In genomic region chr1:245578751-245579150, GRCh38 we compare ENCODE assay signal across 14 cellular contexts.
DNase-seq lines count a peak whose midpoint lies in the region; TF ChIP-seq lines count a peak whose summit lies in the region.
"Had no signal": no experiment of that assay in that cellular context is flagged by ENCODE, and none has a peak within 500 bp of the region (broad histone marks: within the 10 kb centered on the region; RNA-seq: fewer than 3 reads in every experiment).

No MANE protein-coding gene starts in this region.

- H3K4me1 ChIP-seq in SJCRH30 (peaks cover 54% of the 10 kb centered on the region), tibial artery (no peaks in the 10 kb centered on the region)
- H3K4me1 ChIP-seq: HAP-1 had no signal

- H3K27ac ChIP-seq in SJCRH30 (peak overlapping the region; percentile 81), tibial artery (no peak overlapping the region)
- H3K27ac ChIP-seq: C4-2B had no signal

- H3K4me3 Mint-ChIP-seq in glutamatergic neuron (ENCODE audit: unreplicated experiment): no peak overlapping the region
- no peak overlapping the region for H3K4me3 Mint-ChIP-seq in activated CD4-positive, alpha-beta memory T cell treated with anti-CD3 and anti-CD28 coated beads, Interleukin-2, amount 10 ng/mL, durations not matched to agents 7 days and 5 days
- H3K4me3 Mint-ChIP-seq: B cell; CD4-positive, alpha-beta memory T cell had no signal

- peaks cover 6% of the 10 kb centered on the region for H3K27me3 Mint-ChIP-seq in glutamatergic neuron (ENCODE audit: unreplicated experiment)
- H3K27me3 Mint-ChIP-seq in activated CD4-positive, alpha-beta memory T cell treated with anti-CD3 and anti-CD28 coated beads, Interleukin-2, amount 10 ng/mL, durations not matched to agents 7 days and 5 days: no peaks in the 10 kb centered on the region

- intact Hi-C loops in tibial artery (cut with DNase I; ENCODE audit: low total_unique reads): no loop called here

- H3K4me3 ChIP-seq in AG10803 (ENCODE audit: low read length) (no peak overlapping the region), SJCRH30 (peak overlapping the region; percentile 1; the same call in 1 of the 2 replicates), astrocyte of the spinal cord (ENCODE audit: low read depth, low read length) (no peak overlapping the region), tibial artery (no peak overlapping the region)
- H3K4me3 ChIP-seq: HAP-1 had no signal

- peaks cover 40% of the 10 kb centered on the region for H3K4me1 Mint-ChIP-seq in glutamatergic neuron (ENCODE audit: low read depth, unreplicated experiment)
- no peaks in the 10 kb centered on the region for H3K4me1 Mint-ChIP-seq in activated CD4-positive, alpha-beta memory T cell treated with anti-CD3 and anti-CD28 coated beads, Interleukin-2, amount 10 ng/mL, durations not matched to agents 7 days and 5 days
- H3K4me1 Mint-ChIP-seq: B cell; CD4-positive, alpha-beta memory T cell had no signal

- H3K27me3 ChIP-seq in SJCRH30 (no peaks in the 10 kb centered on the region), tibial artery (no peaks in the 10 kb centered on the region)

- H3K27ac Mint-ChIP-seq in glutamatergic neuron (ENCODE audit: unreplicated experiment): peak overlapping the region; percentile 69
- H3K27ac Mint-ChIP-seq in activated CD4-positive, alpha-beta memory T cell treated with anti-CD3 and anti-CD28 coated beads, Interleukin-2, amount 10 ng/mL, durations not matched to agents 7 days and 5 days: no peak overlapping the region
- H3K27ac Mint-ChIP-seq: B cell; CD4-positive, alpha-beta memory T cell had no signal

- H3K36me3 ChIP-seq in SJCRH30 (no peaks in the 10 kb centered on the region), tibial artery (no peaks in the 10 kb centered on the region)
- H3K36me3 ChIP-seq: HAP-1 had no signal

- peaks cover 4% of the 10 kb centered on the region for H3K9me3 Mint-ChIP-seq in glutamatergic neuron (ENCODE audit: unreplicated experiment)
- H3K9me3 Mint-ChIP-seq in activated CD4-positive, alpha-beta memory T cell treated with anti-CD3 and anti-CD28 coated beads, Interleukin-2, amount 10 ng/mL, durations not matched to agents 7 days and 5 days: no peaks in the 10 kb centered on the region
- H3K9me3 Mint-ChIP-seq: CD4-positive, alpha-beta memory T cell had no signal

- TF ChIP-seq CTCF in AG10803 (conservative IDR thresholded peaks at IDR 0.05; ENCODE audit: low read length) (no peak), astrocyte of the spinal cord (IDR thresholded peaks at IDR 0.05; ENCODE audit: low read depth, low read length) (no peak), glutamatergic neuron (IDR thresholded peaks at IDR 0.05; ENCODE audit: partially characterized antibody, unreplicated experiment) (no peak), tibial artery (IDR thresholded peaks at IDR 0.05) (no peak)

- H3K9me3 ChIP-seq in SJCRH30 (replicated peaks) (no peaks in the 10 kb centered on the region), tibial artery (no peaks in the 10 kb centered on the region)
- H3K9me3 ChIP-seq: HAP-1 had no signal

- in situ Hi-C loops in astrocyte of the spinal cord (cut with HindIII; ENCODE audit: low sequenced_read_pairs): no loop called here

- DNase-seq in AG10803 (ENCODE audit: low read depth) (peak; percentile 20), SJCRH30 (peak in 1 of 2 experiments; percentile 17), astrocyte of the spinal cord (ENCODE audit: low read depth, low spot score) (peak; percentile 35), glutamatergic neuron (no peak), tibial artery (no peak), amniotic stem cell (lab: John Stamatoyannopoulos, UW) (no peak)
- no peak for DNase-seq in activated CD4-positive, alpha-beta memory T cell treated with anti-CD3 and anti-CD28 coated beads, Interleukin-2, amount 10 ng/mL, durations not matched to agents 7 days and 5 days
- DNase-seq: ACHN; CD4-positive, alpha-beta memory T cell; DND-41; GF-D8 had no signal

- POLR2A ChIA-PET in activated CD4-positive, alpha-beta memory T cell treated with anti-CD3 and anti-CD28 coated beads, Interleukin-2, amount 10 ng/mL, durations not matched to agents 7 days and 5 days (lab: Charles Lee): no interaction called here

- no peaks in the 10 kb centered on the region for H3K36me3 Mint-ChIP-seq in glutamatergic neuron (ENCODE audit: unreplicated experiment)
- H3K36me3 Mint-ChIP-seq in activated CD4-positive, alpha-beta memory T cell treated with anti-CD3 and anti-CD28 coated beads, Interleukin-2, amount 10 ng/mL, durations not matched to agents 7 days and 5 days (ENCODE audit: low read depth): no peaks in the 10 kb centered on the region
- H3K36me3 Mint-ChIP-seq: CD4-positive, alpha-beta memory T cell had no signal

- CTCF ChIA-PET in activated CD4-positive, alpha-beta memory T cell treated with anti-CD3 and anti-CD28 coated beads, Interleukin-2, amount 10 ng/mL, durations not matched to agents 7 days and 5 days (lab: Charles Lee): no interaction called here

Comparison
In these comparisons a context has a peak if more than half of its experiments do, and no peak if none do; other contexts are left out.
1. DNase-seq: peak in AG10803 (single experiment) and astrocyte of the spinal cord (single experiment); none in glutamatergic neuron (single experiment), activated CD4-positive, alpha-beta memory T cell treated with anti-CD3 and anti-CD28 coated beads, Interleukin-2, amount 10 ng/mL, durations not matched to agents 7 days and 5 days (single experiment), tibial artery (0 of 2) and amniotic stem cell (single experiment).